15 cellular contexts compared by ENCODE assay signal in the genomic region with DNA sequence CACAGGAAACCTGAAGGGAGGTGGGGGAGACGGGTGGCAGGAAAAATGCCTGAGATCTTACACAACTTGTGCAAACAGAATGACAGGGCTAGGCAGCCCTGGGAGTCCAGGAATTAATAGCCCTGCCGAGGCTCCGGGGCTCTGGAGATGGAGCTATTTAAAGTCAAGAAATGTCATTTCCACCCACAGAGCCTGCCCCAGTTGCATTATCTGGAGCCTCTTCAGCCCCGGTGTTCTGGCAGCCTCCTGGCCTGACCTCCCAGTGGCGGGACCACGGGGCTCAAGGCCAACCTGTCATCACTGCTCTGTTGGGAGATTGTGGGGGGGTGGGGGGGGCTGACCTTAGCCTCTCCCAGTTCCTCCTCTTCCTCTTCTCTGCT. TPM values are rescaled to one million over a fixed set of nuclear protein-coding genes. Genes with fewer than 3 reads are reported as not detected.
A peak's percentile ranks its signal among the peaks of the same experiment; 100 is the strongest.
DNase-seq lines count a peak whose midpoint lies in the region; ATAC-seq and TF ChIP-seq lines count a peak whose summit lies in the region.
"Had no signal": no experiment of that assay in that cellular context is flagged by ENCODE, and none has a peak within 500 bp of the region (broad histone marks: within the 10 kb centered on the region; RNA-seq: fewer than 3 reads in every experiment).

No MANE protein-coding gene starts in this region.

- H3K9ac ChIP-seq in SK-N-SH: no peak overlapping the region
- H3K9ac ChIP-seq: parathyroid adenoma had no signal

- H3K9me2 ChIP-seq in SK-N-SH: no peaks in the 10 kb centered on the region

- H3K27ac ChIP-seq in SK-N-SH (ENCODE audit: low read depth in 2 of 2, low read length in 1 of 2) (peak overlapping the region in 1 of 2 experiments; percentile 29; a peak in 1 of 4 replicates), gastroesophageal sphincter (peak overlapping the region in 3 of 4 donors; percentile 2 to 23 (median 19))
- H3K27ac ChIP-seq: parathyroid adenoma had no signal

- H2AFZ ChIP-seq in SK-N-SH (ENCODE audit: low read depth): peak overlapping the region; percentile 54; the same call in 1 of the 2 replicates
- H2AFZ ChIP-seq: parathyroid adenoma had no signal

- TF ChIP-seq EP300 in SK-N-SH (IDR thresholded peaks at IDR 0.05; ENCODE audit: borderline replicate concordance in 1 of 2, low read depth in 1 of 2, low read length in 1 of 2) (no peak), gastroesophageal sphincter (IDR thresholded peaks at IDR 0.05) (no peak)

- DNase-seq in EH (ENCODE audit: low read depth): peak; percentile 89
- no peak for DNase-seq in SK-N-SH
- DNase-seq in osteocyte (ENCODE audit: extremely low spot score, unreplicated experiment): no peak
- no peak for DNase-seq in NCI-H1105 (lab: John Stamatoyannopoulos, UW)
- no peak for DNase-seq in effector CD4-positive, alpha-beta T cell
- DNase-seq: CD4-positive, alpha-beta T cell; H7; immature natural killer cell; NCI-H748 treated with DMSO at 0.1 percent for 48 hours had no signal

- H3K36me3 ChIP-seq in SK-N-SH (replicated peaks in 1 of 2; ENCODE audit: control insufficient read depth in 1 of 2, insufficient read depth in 2 of 2, low read length in 1 of 2): no peaks in the 10 kb centered on the region
- H3K36me3 ChIP-seq in gastroesophageal sphincter: no peaks in the 10 kb centered on the region

- H3K4me3 ChIP-seq in SK-N-SH (ENCODE audit: low read depth in 2 of 2, low read length in 1 of 2) (no peak overlapping the region), gastroesophageal sphincter (no peak overlapping the region)

- H3K4me1 Mint-ChIP-seq in osteocyte (ENCODE audit: unreplicated experiment): peaks cover 53% of the 10 kb centered on the region
- H3K4me1 Mint-ChIP-seq: immature natural killer cell had no signal

- H3K27me3 ChIP-seq in SK-N-SH (ENCODE audit: insufficient read depth): no peaks in the 10 kb centered on the region
- H3K27me3 ChIP-seq in gastroesophageal sphincter: no peaks in the 10 kb centered on the region

- H3K79me2 ChIP-seq in SK-N-SH (ENCODE audit: insufficient read depth): no peaks in the 10 kb centered on the region
- H3K79me2 ChIP-seq: parathyroid adenoma had no signal

- TF ChIP-seq CTCF in SK-N-SH (IDR thresholded peaks at IDR 0.05): no peak
- TF ChIP-seq CTCF in gastroesophageal sphincter (IDR thresholded peaks at IDR 0.05): no peak
- TF ChIP-seq CTCF in osteocyte (IDR thresholded peaks at IDR 0.05): no peak

- peak overlapping the region; percentile 2; the same call in 1 of the 2 replicates for H3K4me2 ChIP-seq in SK-N-SH

- CTCF ChIA-PET in SK-N-SH (lab: Yijun Ruan, JAX): interaction anchor here (1.0 to 1.2 kb wide), 2 partner anchors 16 to 39 kb away, joined by 3 read pairs; no protein-coding TSS in a partner anchor

- no peaks in the 10 kb centered on the region for H4K20me1 ChIP-seq in SK-N-SH (ENCODE audit: insufficient read depth)

- POLR2A ChIA-PET in SK-N-SH (lab: Yijun Ruan, JAX): no interaction called here

- WGBS in SK-N-SH (ENCODE audit: low lambda C conversion rate): 18% methylated on average over 3 of the region's 6 CpGs
- WGBS in gastroesophageal sphincter (ENCODE audit: low coverage in 1 of 2), 2 donors: 17 to 39% methylated on average over 3 to 6 of the region's 6 CpGs

- H3K9me3 Mint-ChIP-seq in osteocyte (ENCODE audit: unreplicated experiment): no peaks in the 10 kb centered on the region
- H3K9me3 Mint-ChIP-seq: CD4-positive, alpha-beta T cell; immature natural killer cell had no signal

- peak overlapping the region; percentile 62 for H3K27ac Mint-ChIP-seq in osteocyte (ENCODE audit: unreplicated experiment)
- H3K27ac Mint-ChIP-seq: CD4-positive, alpha-beta T cell; immature natural killer cell had no signal

- no peak overlapping the region for H3K4me3 Mint-ChIP-seq in osteocyte (ENCODE audit: unreplicated experiment)
- H3K4me3 Mint-ChIP-seq: CD4-positive, alpha-beta T cell had no signal

- no peaks in the 10 kb centered on the region for H3K36me3 Mint-ChIP-seq in osteocyte (ENCODE audit: unreplicated experiment)
- H3K36me3 Mint-ChIP-seq: immature natural killer cell had no signal

- peaks cover 0 to 19% of the 10 kb centered on the region in 2 experiments; a peak in 2 of 4 replicates for H3K4me1 ChIP-seq in SK-N-SH (ENCODE audit: control insufficient read depth in 1 of 2, insufficient read depth in 2 of 2, low read depth in 1 of 2, low read length in 1 of 2)
- H3K4me1 ChIP-seq in gastroesophageal sphincter: peaks cover 0 to 30% (median 15%) of the 10 kb centered on the region in 3 donors

- TF ChIP-seq RAD21 in SK-N-SH (IDR thresholded peaks at IDR 0.05; ENCODE audit: low read length): no peak

- H3F3A ChIP-seq in SK-N-SH (replicated peaks; ENCODE audit: insufficient read depth): peaks cover 19% of the 10 kb centered on the region

- TF ChIP-seq POLR2A in gastroesophageal sphincter (IDR thresholded peaks at IDR 0.05): no peak

- no peaks in the 10 kb centered on the region for H3K27me3 Mint-ChIP-seq in osteocyte (ENCODE audit: unreplicated experiment)

- H3K9me3 ChIP-seq in SK-N-SH: no peaks in the 10 kb centered on the region
- H3K9me3 ChIP-seq in gastroesophageal sphincter: no peaks in the 10 kb centered on the region

- ATAC-seq in gastroesophageal sphincter: no peak
- ATAC-seq in HG03442 (IDR thresholded peaks at IDR 0.05; ENCODE audit: unreplicated experiment): no peak
- no peak for ATAC-seq in GM18502 (IDR thresholded peaks at IDR 0.05; ENCODE audit: poor library complexity, unreplicated experiment)

TF ChIP-seq in SK-N-SH, 30 proteins besides CTCF, POLR2A, EP300 and RAD21:
- TF ChIP-seq, protein P1, sequence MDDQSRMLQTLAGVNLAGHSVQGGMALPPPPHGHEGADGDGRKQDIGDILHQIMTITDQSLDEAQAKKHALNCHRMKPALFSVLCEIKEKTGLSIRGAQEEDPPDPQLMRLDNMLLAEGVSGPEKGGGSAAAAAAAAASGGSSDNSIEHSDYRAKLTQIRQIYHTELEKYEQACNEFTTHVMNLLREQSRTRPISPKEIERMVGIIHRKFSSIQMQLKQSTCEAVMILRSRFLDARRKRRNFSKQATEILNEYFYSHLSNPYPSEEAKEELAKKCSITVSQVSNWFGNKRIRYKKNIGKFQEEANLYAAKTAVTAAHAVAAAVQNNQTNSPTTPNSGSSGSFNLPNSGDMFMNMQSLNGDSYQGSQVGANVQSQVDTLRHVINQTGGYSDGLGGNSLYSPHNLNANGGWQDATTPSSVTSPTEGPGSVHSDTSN (IDR thresholded peaks at IDR 0.05): peak; percentile 53; the same call in 1 of the 2 replicates
- TF ChIP-seq FOXJ3 (CRISPR knock-in tag; IDR thresholded peaks at IDR 0.05): no peak
TF ChIP-seq in SK-N-SH: peak in this region for 1.

RNA-seq across cellular contexts. Expression of gene SCUBE3, which starts 28.5 kb away (rescaled TPM):
- 1.8 and 2.0 TPM in 2 replicates for polyA plus RNA-seq in SK-N-SH (2012; rRNA removed)
- polyA plus RNA-seq in SK-N-SH (2012; cell fraction: cytosol; rRNA removed): 1.2 and 1.8 TPM in 2 replicates
- polyA plus RNA-seq in SK-N-SH (2012; cell fraction: nucleus; rRNA removed): 2.7 and 4.3 TPM in 2 replicates
- total RNA-seq in gastroesophageal sphincter (1 to 10 TPM; 1.4 to 7.2 (median 3.0) TPM), osteocyte (14.8 and 16.3 TPM in 2 replicates)
- total RNA-seq: CD4-positive, alpha-beta T cell; T-helper 1 cell treated with Interleukin-12 subunit alpha and Interleukin-12 subunit beta and Interleukin-4 antibody, amounts not matched to agents 30 ng/mL and 1 ng/mL, for 36 hours had no signal

RNA-seq across cellular contexts. Expression of gene TCP11, which starts 44.2 kb away (rescaled TPM):
- 0.05 and 0.16 TPM in 2 replicates for polyA plus RNA-seq in SK-N-SH (2012; rRNA removed)
- 0.04 and 0.13 TPM in 2 replicates for polyA plus RNA-seq in SK-N-SH (2012; cell fraction: cytosol; rRNA removed)
- polyA plus RNA-seq in SK-N-SH (2012; cell fraction: nucleus; rRNA removed): 0.08 and 0.18 TPM in 2 replicates
- under 1 TPM in 1 of 4 donors, not detected in 3; 0.77 TPM for total RNA-seq in gastroesophageal sphincter
- 0.43 TPM in 1 of 2 replicates, not detected in the other for total RNA-seq in osteocyte
- total RNA-seq: CD4-positive, alpha-beta T cell; epithelial cell of proximal tubule; T-helper 1 cell treated with Interleukin-12 subunit alpha and Interleukin-12 subunit beta and Interleukin-4 antibody, amounts not matched to agents 30 ng/mL and 1 ng/mL, for 36 hours had no signal
- polyA plus RNA-seq: immature natural killer cell had no signal
